ENCODE assay signal across 8 cellular contexts in genomic region chr13:36432106-36432544, GRCh38. TPM values are rescaled to one million over a fixed set of nuclear protein-coding genes. Genes with fewer than 3 reads are reported as not detected.
DNase-seq lines count a peak whose midpoint lies in the region; ATAC-seq and TF ChIP-seq lines count a peak whose summit lies in the region.

CCNA1 (plus strand) TSS chr13:36432495; CDS start chr13:36433057, 562 bp downstream.

- no peaks in the 10 kb centered on the region for H3K36me3 ChIP-seq in uterus

- peaks cover 17% of the 10 kb centered on the region for H3K4me1 Mint-ChIP-seq in mesothelial cell of epicardium

- H3K36me3 Mint-ChIP-seq in mesothelial cell of epicardium: no peaks in the 10 kb centered on the region

- H3K27me3 Mint-ChIP-seq in mesothelial cell of epicardium (ENCODE audit: low read depth): peaks cover 94% of the 10 kb centered on the region

- peak; percentile 43 for ATAC-seq in HG02678 (IDR thresholded peaks at IDR 0.05; ENCODE audit: unreplicated experiment)

- peak; percentile 32 for DNase-seq in ELR (ENCODE audit: low read depth)
- DNase-seq in SHP77 treated with DMSO at 0.1 percent for 48 hours (lab: John Stamatoyannopoulos, UW): peak; percentile 79
- DNase-seq in dorsolateral prefrontal cortex: peak; percentile 34 to 88 (median 68)
- peak; percentile 22 to 57 for DNase-seq in mesothelial cell of epicardium (ENCODE audit: low spot score in 2 of 2, unreplicated experiment in 2 of 2)
- DNase-seq in uterus: peak; percentile 23 to 42
- no peak for DNase-seq in NAMALWA (ENCODE audit: low spot score)
- no peak for DNase-seq in activated effector memory CD4-positive, alpha-beta T cell treated with anti-CD3 and anti-CD28 coated beads, Interleukin-2, amount 50 U/mL, for 16 hours

- peaks cover 0 to 36% (median 8%) of the 10 kb centered on the region in 45 donors for H3K27me3 ChIP-seq in dorsolateral prefrontal cortex
- H3K27me3 ChIP-seq in uterus: peaks cover 0 to 4% of the 10 kb centered on the region in 2 donors

- H3K4me1 ChIP-seq in uterus: no peaks in the 10 kb centered on the region

- H3K9me3 ChIP-seq in uterus: no peaks in the 10 kb centered on the region

- peak within 1 kb of the TSS; percentile 62 for H3K4me3 Mint-ChIP-seq in mesothelial cell of epicardium

- intact Hi-C loops in dorsolateral prefrontal cortex (cut with DNase I) (loop anchor here in 1 of 2 donors (10.0 kb wide), 1 partner anchor 303 kb away; no protein-coding TSS in a partner anchor), uterus (cut with DNase I; ENCODE audit: low total_unique reads) (no loop called here)

- no peaks in the 10 kb centered on the region for H3K9me3 Mint-ChIP-seq in mesothelial cell of epicardium

- H3K27ac ChIP-seq in dorsolateral prefrontal cortex (peak within 1 kb of the TSS in 49 of 59 donors; percentile 8 to 89 (median 73)), uterus (peak within 1 kb of the TSS in 1 of 2 donors; percentile 43)

- TF ChIP-seq POLR2A in uterus (IDR thresholded peaks at IDR 0.05): no peak

- no peak for TF ChIP-seq CTCF in dorsolateral prefrontal cortex (IDR thresholded peaks at IDR 0.05 in 54 of 56, conservative IDR thresholded peaks at IDR 0.05 in 2 of 56; ENCODE audit: low read depth in 1 of 56, partially characterized antibody in 56 of 56)
- TF ChIP-seq CTCF in mesothelial cell of epicardium (IDR thresholded peaks at IDR 0.05; ENCODE audit: unreplicated experiment): no peak
- TF ChIP-seq CTCF in uterus (IDR thresholded peaks at IDR 0.05): no peak

- H3K27ac Mint-ChIP-seq in mesothelial cell of epicardium: no peak within 1 kb of the TSS

- H3K4me3 ChIP-seq in dorsolateral prefrontal cortex (peak within 1 kb of the TSS; percentile 41 to 83 (median 70)), uterus (peak within 1 kb of the TSS; percentile 41 to 52)

RNA-seq across cellular contexts. Expression of gene CCNA1, which starts in this region (rescaled TPM):
- total RNA-seq in dorsolateral prefrontal cortex: 10 to 100 TPM in 50 of 120 experiments, 1 to 10 TPM in 70; 3.1 to 15.6 (median 9.5) TPM
- 0.16 to 0.20 TPM (median 0.18 TPM) in 3 replicates for total RNA-seq in mesothelial cell of epicardium
- total RNA-seq in uterus: 1 to 10 TPM in 2 of 4 donors, not detected in 2; 1.9 to 2.5 TPM

Comparison
In these comparisons a context has a peak if more than half of its experiments do, and no peak if none do; other contexts are left out.
1. Peak in DNase-seq in mesothelial cell of epicardium; RNA of the gene not detected or under 1 TPM.
2. DNase-seq: peak in ELR (single experiment), SHP77 treated with DMSO at 0.1 percent for 48 hours (single experiment), dorsolateral prefrontal cortex (10 of 10) and uterus (2 of 2); none in NAMALWA (single experiment) and activated effector memory CD4-positive, alpha-beta T cell treated with anti-CD3 and anti-CD28 coated beads, Interleukin-2, amount 50 U/mL, for 16 hours (single experiment).